In the genomic region with DNA sequence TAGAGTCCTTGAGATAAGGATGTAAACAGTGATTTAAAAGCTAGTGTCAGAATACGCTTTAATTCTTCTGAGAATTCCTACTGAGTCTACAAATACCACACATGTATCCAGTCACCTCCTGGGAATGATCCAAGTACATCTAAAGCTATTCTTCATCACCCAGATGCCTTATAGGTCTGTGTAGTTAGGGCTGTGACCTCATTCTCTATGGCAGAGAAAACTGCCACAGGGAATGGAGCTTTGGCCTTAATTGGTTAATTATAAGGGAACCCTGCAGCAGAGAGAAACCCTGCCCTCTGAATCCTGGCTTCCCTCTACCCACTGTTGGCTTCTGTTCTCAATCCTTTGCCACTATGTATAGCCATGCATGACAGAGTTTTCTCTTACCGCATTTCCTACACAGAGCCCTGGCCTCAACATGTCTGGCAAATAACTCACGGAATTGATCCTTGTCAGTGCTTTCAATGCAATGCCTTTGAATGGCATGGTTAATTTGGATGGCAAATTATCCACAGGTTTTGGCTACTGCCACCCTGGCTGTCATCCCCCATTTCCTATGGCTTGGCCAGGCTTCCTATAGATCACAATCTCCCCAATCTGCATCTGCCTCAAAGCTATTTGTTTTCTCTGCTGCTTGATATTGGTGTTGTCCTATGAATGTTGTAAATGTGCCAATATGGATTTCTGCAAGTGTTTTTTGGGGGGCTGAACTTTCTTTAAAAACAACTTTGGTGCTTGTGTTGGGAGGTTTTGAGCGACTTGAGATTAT, we compare ENCODE assay signal across 9 cellular contexts. TPM values are rescaled to one million over a fixed set of nuclear protein-coding genes. Genes with fewer than 3 reads are reported as not detected.
DNase-seq lines count a peak whose midpoint lies in the region; ATAC-seq, FAIRE-seq and TF ChIP-seq lines count a peak whose summit lies in the region.
"Had no signal": no experiment of that assay in that cellular context is flagged by ENCODE, and none has a peak within 500 bp of the region (broad histone marks: within the 10 kb centered on the region; RNA-seq: fewer than 3 reads in every experiment).

No MANE protein-coding gene starts in this region.

- H3K27me3 ChIP-seq in psoas muscle (ENCODE audit: insufficient read depth in 3 of 3, low read length in 2 of 3) (no peaks in the 10 kb centered on the region), A673 (replicated peaks; ENCODE audit: insufficient read depth, low read depth, low read length, poor library complexity) (no peaks in the 10 kb centered on the region)

- BruUV-seq in A673 (replicated peaks; lab: Mats Ljungman, UMichigan) = no TSS peak

- POLR2A ChIA-PET in A673 (lab: Charles Lee; ENCODE audit: low non-redundant PET) = no interaction called here

- TF ChIP-seq CTCF in coronary artery (IDR thresholded peaks at IDR 0.05) = no peak
- no peak for TF ChIP-seq CTCF in psoas muscle (IDR thresholded peaks at IDR 0.05)
- no peak for TF ChIP-seq CTCF in A673 (conservative IDR thresholded peaks at IDR 0.05; ENCODE audit: low read depth, low read length)

- CTCF ChIA-PET in A673 (lab: Charles Lee) = no interaction called here

- peaks cover 57% of the 10 kb centered on the region for H3K4me1 ChIP-seq in psoas muscle
- peaks cover 44% of the 10 kb centered on the region for H3K4me1 ChIP-seq in A673 (ENCODE audit: insufficient read depth, low read length, poor library complexity, severe bottlenecking)

- 69 to 77% (median 71%) methylated on average over 4 of the region's 4 CpGs for WGBS in psoas muscle, 3 donors

- FAIRE-seq in GM19239 (lab: Jason Lieb, UNC) = no peak

- DNase-seq in Daoy (ENCODE audit: low read depth) (peak; percentile 88), NCI-H446 treated with DMSO at 0.1 percent for 48 hours (lab: John Stamatoyannopoulos, UW) (peak; percentile 94), coronary artery (ENCODE audit: low spot score) (no peak), psoas muscle (no peak), A673 (ENCODE audit: low spot score) (no peak), NCI-H510A (lab: John Stamatoyannopoulos, UW) (no peak), GM19239 (ENCODE audit: insufficient read length, low spot score) (no peak)
- DNase-seq: GDM1 had no signal

- ATAC-seq in psoas muscle (no peak), HG02623 (IDR thresholded peaks at IDR 0.05; ENCODE audit: unreplicated experiment) (no peak)

- no peaks in the 10 kb centered on the region for H3K36me3 ChIP-seq in psoas muscle (ENCODE audit: insufficient read depth in 1 of 2, low read depth in 1 of 2)
- no peaks in the 10 kb centered on the region for H3K36me3 ChIP-seq in A673 (ENCODE audit: insufficient read depth, low read length, poor library complexity, severe bottlenecking)

- H3K4me3 ChIP-seq in coronary artery (no peak overlapping the region), psoas muscle (no peak overlapping the region), A673 (ENCODE audit: low read depth, low read length, poor library complexity, severe bottlenecking) (no peak overlapping the region)

- H3K27ac ChIP-seq in coronary artery (peak overlapping the region; percentile 1 to 80), psoas muscle (peak overlapping the region; percentile 89), A673 (ENCODE audit: low read depth, low read length, poor library complexity, severe bottlenecking) (no peak overlapping the region)

- intact Hi-C loops in psoas muscle (cut with DNase I) (loop anchor here in 1 of 2 donors (2.0 kb wide), 1 partner anchor 43 kb away; no protein-coding TSS in a partner anchor), A673 (cut with micrococcal nuclease; ENCODE audit: unreplicated experiment) (loop anchor here (5.0 to 10.0 kb wide), 2 partner anchors 145 to 342 kb away; partner anchors contain the start of genes SDHD and TIMM8B)

- H3K9me3 ChIP-seq in psoas muscle = no peaks in the 10 kb centered on the region
- no peaks in the 10 kb centered on the region for H3K9me3 ChIP-seq in A673 (ENCODE audit: low read depth, low read length, poor library complexity, severe bottlenecking)

RNA-seq across cellular contexts. Expression of gene DIXDC1, which starts 2.9 kb away (rescaled TPM):
- 7.1 and 9.0 TPM in 2 replicates for total RNA-seq in Daoy (2014; rRNA removed; shearing (Covaris generic))
- total RNA-seq in psoas muscle = 10 to 100 TPM in 2 of 4 donors, 1 to 10 TPM in 2; 4.5 to 12.9 (median 9.6) TPM
- polyA plus RNA-seq in psoas muscle = 1 to 10 TPM; 1.4 to 4.9 (median 2.6) TPM
- 22.4 and 24.6 TPM in 2 replicates for total RNA-seq in A673 (2021)

RNA-seq across cellular contexts. Expression of gene C11orf52, which starts 21.3 kb away (rescaled TPM):
- total RNA-seq in Daoy (2014; rRNA removed; shearing (Covaris generic)) = not detected in 2 replicates
- total RNA-seq in psoas muscle (10 to 100 TPM in 1 of 4 donors, 1 to 10 TPM in 3; 6.2 to 12.3 (median 8.3) TPM), A673 (2021) (1.4 and 1.5 TPM in 2 replicates)
- 10 to 100 TPM in 1 of 3 donors, 1 to 10 TPM in 2; 1.0 to 24.5 (median 4.4) TPM for polyA plus RNA-seq in psoas muscle

RNA-seq across cellular contexts. Expression of gene HSPB2, which starts 27.5 kb away (rescaled TPM):
- total RNA-seq in Daoy (2014; rRNA removed; shearing (Covaris generic)) = not detected in 2 replicates
- 10 to 100 TPM; 20.2 to 40.4 (median 27.2) TPM for total RNA-seq in psoas muscle
- polyA plus RNA-seq in psoas muscle = 10 to 100 TPM; 23.6 to 55.5 (median 25.0) TPM
- total RNA-seq in A673 (2021) = not detected in 2 replicates

RNA-seq across cellular contexts. Expression of gene CRYAB, which starts 28.4 kb away (rescaled TPM):
- total RNA-seq in Daoy (2014; rRNA removed; shearing (Covaris generic)) = not detected in 2 replicates
- over 10,000 TPM in 2 of 4 donors, 1,000 to 10,000 TPM in 2; 5,216 to 12,187 (median 10,501) TPM for total RNA-seq in psoas muscle
- polyA plus RNA-seq in psoas muscle = over 10,000 TPM in 1 of 3 donors, 1,000 to 10,000 TPM in 2; 4,737 to 11,496 (median 9,489) TPM
- total RNA-seq in A673 (2021) = 0.87 and 1.6 TPM in 2 replicates

Comparison
In these comparisons a context has a peak if more than half of its experiments do, and no peak if none do; other contexts are left out.
1. DNase-seq: peak in Daoy (single experiment) and NCI-H446 treated with DMSO at 0.1 percent for 48 hours (single experiment); none in coronary artery (single experiment), psoas muscle (0 of 2), A673 (single experiment), NCI-H510A (single experiment) and GM19239 (single experiment).
2. RNA of gene HSPB2, which starts 27.5 kb away (total RNA-seq): 20.2 to 40.4 TPM in psoas muscle; not detected in Daoy and not detected in A673; every median in the first group is over 10 times any median in the second.